8 cellular contexts compared by ENCODE assay signal in genomic region chr16:57757326-57757786, GRCh38. TPM values are rescaled to one million over a fixed set of nuclear protein-coding genes. Genes with fewer than 3 reads are reported as not detected.
DNase-seq lines count a peak whose midpoint lies in the region; ATAC-seq and FAIRE-seq lines count a peak whose summit lies in the region.

No MANE protein-coding gene starts in this region.

- no peak overlapping the region for H3K9ac ChIP-seq in SK-N-MC (ENCODE audit: insufficient read length)

- H3K36me3 ChIP-seq in SK-N-MC (ENCODE audit: insufficient read depth, low read length), result peaks cover 4% of the 10 kb centered on the region; the same call in 1 of the 2 replicates

- H3K9me3 ChIP-seq in SK-N-MC (ENCODE audit: low read depth, low read length), result no peaks in the 10 kb centered on the region

- peak; percentile 43 for DNase-seq in DMS114 treated with DMSO at 0.1 percent for 48 hours (lab: John Stamatoyannopoulos, UW; ENCODE audit: unreplicated experiment)
- no peak for DNase-seq in SK-N-MC (ENCODE audit: low read depth, low spot score)
- peak; percentile 79 to 93 (median 85) for DNase-seq in activated naive CD4-positive, alpha-beta T cell (lab: John Stamatoyannopoulos, UW)
- peak; percentile 79 for DNase-seq in glomerular visceral epithelial cell (ENCODE audit: extremely low spot score)
- DNase-seq in posterior vena cava (ENCODE audit: low spot score), result peak; percentile 97
- peak; percentile 89 for DNase-seq in urothelium cell line (ENCODE audit: low spot score)

- no peak overlapping the region for H3K4me3 ChIP-seq in SK-N-MC

- peak overlapping the region; percentile 64 for H3K27ac ChIP-seq in SK-N-MC

- intact Hi-C loops in posterior vena cava (cut with DNase I), result loop anchor here (5.0 to 10.0 kb wide), 3 partner anchors 105 to 247 kb away; partner anchors contain the start of genes USB1 (in 1 of the 2) and ZNF319 (in 1 of the 2)

- peak; percentile 77 for FAIRE-seq in urothelium cell line (lab: Jason Lieb, UNC)

- ATAC-seq in GM19452 (IDR thresholded peaks at IDR 0.05; ENCODE audit: unreplicated experiment) (peak; percentile 94), HG03565 (IDR thresholded peaks at IDR 0.05; ENCODE audit: unreplicated experiment) (peak; percentile 76)

RNA-seq across cellular contexts. Expression of gene KATNB1, which starts 21.8 kb away (rescaled TPM):
- total RNA-seq in posterior vena cava, result 10 to 100 TPM in 1 of 2 donors, 1 to 10 TPM in 1; 9.1 to 12.8 TPM

RNA-seq across cellular contexts. Expression of gene KIFC3, which starts 44.9 kb away (rescaled TPM):
- 10 to 100 TPM; 63.9 to 67.7 TPM for total RNA-seq in posterior vena cava
